ENCODE assay signal across 15 cellular contexts in the genomic region with DNA sequence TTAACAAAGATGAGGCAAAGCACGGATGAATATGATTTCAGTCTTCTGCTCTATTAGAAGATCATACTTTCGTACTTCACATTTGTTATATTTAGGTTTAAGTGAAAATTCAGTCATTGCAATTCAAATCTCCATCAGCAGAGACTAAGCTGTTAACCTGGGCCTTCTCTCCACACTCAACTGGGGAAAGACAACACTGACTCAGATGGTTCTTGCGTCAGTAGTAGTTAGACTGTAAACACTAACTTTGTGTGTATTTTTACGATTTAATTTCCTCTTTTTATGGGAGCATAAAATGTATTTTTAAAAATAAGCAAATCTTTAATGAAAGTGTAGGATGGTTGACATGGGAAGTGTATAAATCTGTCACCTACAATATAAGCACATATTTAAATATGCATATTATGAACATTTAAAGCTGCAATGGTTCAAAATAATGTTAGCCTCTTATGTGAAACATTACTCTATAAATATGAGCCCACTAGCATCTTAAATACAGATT. TPM values are rescaled to one million over a fixed set of nuclear protein-coding genes. Genes with fewer than 3 reads are reported as not detected.
"Had no signal": no experiment of that assay in that cellular context is flagged by ENCODE, and none has a peak within 500 bp of the region (broad histone marks: within the 10 kb centered on the region; RNA-seq: fewer than 3 reads in every experiment).

No MANE protein-coding gene starts in this region.

- H3K27ac ChIP-seq: right lobe of liver, upper lobe of left lung had no signal

- DNase-seq: activated CD4-positive, alpha-beta T cell treated with anti-CD3 and anti-CD28 coated beads, Interleukin-2, amount 10 ng/mL, durations not matched to agents 7 days and 5 days; activated CD4-positive, CD25-positive, alpha-beta regulatory T cell; activated CD8-positive, alpha-beta memory T cell treated with anti-CD3 and anti-CD28 coated beads for 24 hours; activated naive CD4-positive, alpha-beta T cell treated with anti-CD3 and anti-CD28 coated beads, Interleukin-2, amount 10 ng/mL, durations not matched to agents 7 days and 5 days; central memory CD4-positive, alpha-beta T cell; effector memory CD8-positive, alpha-beta T cell; hippocampal formation; left cardiac atrium; naive thymus-derived CD8-positive, alpha-beta T cell; nucleus accumbens; right lobe of liver; stimulated activated CD4-positive, alpha-beta T cell treated with anti-CD3 and anti-CD28 coated beads, Interleukin-12 subunit alpha, Interleukin-12 subunit beta, amount 100 ng/mL, for 4 hours; stimulated activated CD4-positive, alpha-beta T cell treated with anti-CD3 and anti-CD28 coated beads, Interleukin-2, amount 100 ng/mL, for 48 hours; stimulated activated CD8-positive, alpha-beta memory T cell treated with anti-CD3 and anti-CD28 coated beads, Interleukin-4, amount 100 ng/mL, for 48 hours; upper lobe of left lung had no signal

- H3K27me3 ChIP-seq: right lobe of liver, upper lobe of left lung had no signal

- H3K9me3 ChIP-seq: right lobe of liver, upper lobe of left lung had no signal

- H3K4me3 ChIP-seq: right lobe of liver, upper lobe of left lung had no signal

- H3K4me1 ChIP-seq: upper lobe of left lung had no signal

- H3K36me3 ChIP-seq: right lobe of liver, upper lobe of left lung had no signal

RNA-seq across cellular contexts. Expression of a gene that starts 42.7 kb away (rescaled TPM):
- total RNA-seq: activated CD4-positive, alpha-beta T cell treated with anti-CD3 and anti-CD28 coated beads, Interleukin-2, amount 10 ng/mL, durations not matched to agents 7 days and 5 days had no signal
- polyA plus RNA-seq: naive thymus-derived CD8-positive, alpha-beta T cell had no signal
